Comparison of ENCODE assay signal across 8 cellular contexts in the genomic region with DNA sequence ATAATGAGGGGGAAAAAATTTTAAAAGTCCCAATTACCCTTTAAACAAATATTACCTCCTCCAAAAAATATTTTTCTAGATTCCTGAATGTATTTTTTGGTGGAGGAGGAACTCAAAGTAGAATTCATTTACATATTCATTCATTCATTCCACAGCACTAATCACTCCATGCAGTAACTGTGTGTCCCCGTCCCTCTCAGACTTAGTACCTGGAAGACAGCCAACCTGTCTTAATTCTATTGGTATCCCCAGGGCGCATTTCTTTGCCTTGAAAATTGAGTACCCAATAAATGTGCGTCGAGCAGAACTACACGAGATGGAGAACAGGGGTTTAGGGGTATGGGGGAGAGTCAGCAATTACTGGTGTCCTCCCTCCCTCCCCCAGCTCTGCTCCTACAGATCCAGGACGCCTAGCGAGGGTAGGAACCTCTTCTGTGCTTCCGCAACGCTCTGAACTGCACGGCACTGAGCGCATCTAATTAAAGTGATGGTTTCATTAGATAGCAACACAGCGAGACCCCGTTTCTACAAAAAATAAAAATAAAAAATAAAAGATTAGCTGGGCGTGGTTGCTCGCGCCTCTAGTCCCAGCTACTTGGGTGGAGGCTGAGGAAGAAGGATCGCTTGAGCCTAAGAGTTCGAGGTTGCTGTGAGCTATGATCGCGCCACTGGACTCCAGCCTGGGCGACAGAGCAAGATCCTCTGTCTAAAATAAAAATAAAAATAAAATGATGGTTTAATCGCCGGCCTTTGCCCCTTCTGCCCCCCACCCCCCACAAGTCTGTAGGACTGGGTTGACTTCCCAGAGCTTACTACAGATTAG. TPM values are rescaled to one million over a fixed set of nuclear protein-coding genes. Genes with fewer than 3 reads are reported as not detected.
DNase-seq lines count a peak whose midpoint lies in the region; ATAC-seq and TF ChIP-seq lines count a peak whose summit lies in the region.

No MANE protein-coding gene starts in this region.

- no peaks in the 10 kb centered on the region for H3K27me3 ChIP-seq in BE2C

- H3K4me1 ChIP-seq in BE2C = peaks cover 3% of the 10 kb centered on the region

- no peaks in the 10 kb centered on the region for H3K36me3 ChIP-seq in BE2C

- H3K4me1 Mint-ChIP-seq in activated T-helper 1 cell treated with anti-CD3 and anti-CD28 coated beads, Interleukin-12 subunit alpha, Interleukin-12 subunit beta, Interleukin-2, Interleukin-4 antibody, amounts not matched to agents 30 ng/mL and 10 ng/mL and 1 ng/mL, durations not matched to agents 14 hours and 24 hours and 36 hours (ENCODE audit: low read depth) = peaks cover 24% of the 10 kb centered on the region
- peaks cover 13% of the 10 kb centered on the region for H3K4me1 Mint-ChIP-seq in memory B cell

- H3K9me3 ChIP-seq in BE2C = no peaks in the 10 kb centered on the region

- H3K27me3 Mint-ChIP-seq in activated T-helper 1 cell treated with anti-CD3 and anti-CD28 coated beads, Interleukin-12 subunit alpha, Interleukin-12 subunit beta, Interleukin-2, Interleukin-4 antibody, amounts not matched to agents 30 ng/mL and 10 ng/mL and 1 ng/mL, durations not matched to agents 14 hours and 24 hours and 36 hours (ENCODE audit: insufficient read depth) = no peaks in the 10 kb centered on the region
- H3K27me3 Mint-ChIP-seq in memory B cell = no peaks in the 10 kb centered on the region

- H3K36me3 Mint-ChIP-seq in activated T-helper 1 cell treated with anti-CD3 and anti-CD28 coated beads, Interleukin-12 subunit alpha, Interleukin-12 subunit beta, Interleukin-2, Interleukin-4 antibody, amounts not matched to agents 30 ng/mL and 10 ng/mL and 1 ng/mL, durations not matched to agents 14 hours and 24 hours and 36 hours (ENCODE audit: low read depth) = peaks cover 2% of the 10 kb centered on the region
- no peaks in the 10 kb centered on the region for H3K36me3 Mint-ChIP-seq in memory B cell

- TF ChIP-seq CTCF in BE2C (IDR thresholded peaks at IDR 0.05; ENCODE audit: low read depth, low read length) (no peak), HFF-Myc (IDR thresholded peaks at IDR 0.05; ENCODE audit: low read depth, low read length, missing control alignments) (no peak)

- no peak overlapping the region for H3K27ac Mint-ChIP-seq in activated T-helper 1 cell treated with anti-CD3 and anti-CD28 coated beads, Interleukin-12 subunit alpha, Interleukin-12 subunit beta, Interleukin-2, Interleukin-4 antibody, amounts not matched to agents 30 ng/mL and 10 ng/mL and 1 ng/mL, durations not matched to agents 14 hours and 24 hours and 36 hours
- H3K27ac Mint-ChIP-seq in memory B cell = no peak overlapping the region

- peak overlapping the region; percentile 80 for H3K4me3 ChIP-seq in BE2C (ENCODE audit: low read depth, low read length)
- H3K4me3 ChIP-seq in HFF-Myc (replicated peaks; ENCODE audit: low read depth, low read length) = peak overlapping the region; percentile 55

- intact Hi-C loops in activated T-helper 1 cell treated with anti-CD3 and anti-CD28 coated beads, Interleukin-12 subunit alpha, Interleukin-12 subunit beta, Interleukin-2, Interleukin-4 antibody, amounts not matched to agents 30 ng/mL and 10 ng/mL and 1 ng/mL, durations not matched to agents 14 hours and 24 hours and 36 hours (cut with micrococcal nuclease) = no loop called here
- intact Hi-C loops in sciatic nerve (cut with DNase I) = no loop called here

- H3K4me3 Mint-ChIP-seq in activated T-helper 1 cell treated with anti-CD3 and anti-CD28 coated beads, Interleukin-12 subunit alpha, Interleukin-12 subunit beta, Interleukin-2, Interleukin-4 antibody, amounts not matched to agents 30 ng/mL and 10 ng/mL and 1 ng/mL, durations not matched to agents 14 hours and 24 hours and 36 hours = peak overlapping the region; percentile 81
- peak overlapping the region; percentile 82 for H3K4me3 Mint-ChIP-seq in memory B cell

- H3K9me3 Mint-ChIP-seq in activated T-helper 1 cell treated with anti-CD3 and anti-CD28 coated beads, Interleukin-12 subunit alpha, Interleukin-12 subunit beta, Interleukin-2, Interleukin-4 antibody, amounts not matched to agents 30 ng/mL and 10 ng/mL and 1 ng/mL, durations not matched to agents 14 hours and 24 hours and 36 hours = no peaks in the 10 kb centered on the region
- no peaks in the 10 kb centered on the region for H3K9me3 Mint-ChIP-seq in memory B cell

- peak; percentile 19 for DNase-seq in BE2C
- DNase-seq in HFF-Myc (ENCODE audit: extremely low read depth, low read depth) = no peak
- no peak for DNase-seq in activated T-helper 1 cell treated with anti-CD3 and anti-CD28 coated beads, Interleukin-12 subunit alpha, Interleukin-12 subunit beta, Interleukin-2, Interleukin-4 antibody, amounts not matched to agents 30 ng/mL and 10 ng/mL and 1 ng/mL, durations not matched to agents 14 hours and 24 hours and 36 hours (ENCODE audit: low spot score)
- no peak for DNase-seq in memory B cell (ENCODE audit: low spot score in 2 of 2)
- DNase-seq in sciatic nerve (ENCODE audit: low spot score) = no peak

- no peak for ATAC-seq in memory B cell (ENCODE audit: low read depth)
- ATAC-seq in sciatic nerve = no peak
- ATAC-seq in HG03565 (IDR thresholded peaks at IDR 0.05; ENCODE audit: unreplicated experiment) = no peak
- no peak for ATAC-seq in GM18873 (IDR thresholded peaks at IDR 0.05; ENCODE audit: low FRiP score, unreplicated experiment)
- no peak for ATAC-seq in GM21526 (IDR thresholded peaks at IDR 0.05; ENCODE audit: low FRiP score, unreplicated experiment)

RNA-seq across cellular contexts. Expression of a gene that starts 0.7 kb away (rescaled TPM):
- polyA plus RNA-seq in BE2C (2012; ENCODE audit: insufficient read depth, insufficient read length, low read depth) = 11.0 TPM
- total RNA-seq in activated T-helper 1 cell treated with anti-CD3 and anti-CD28 coated beads, Interleukin-12 subunit alpha, Interleukin-12 subunit beta, Interleukin-2, Interleukin-4 antibody, amounts not matched to agents 30 ng/mL and 10 ng/mL and 1 ng/mL, durations not matched to agents 14 hours and 24 hours and 36 hours = 0.47 and 0.71 TPM in 2 replicates
- 11.1 TPM for total RNA-seq in sciatic nerve

RNA-seq across cellular contexts. Expression of a gene that starts 1.7 kb away (rescaled TPM):
- 11.6 TPM for polyA plus RNA-seq in BE2C (2012; ENCODE audit: insufficient read depth, insufficient read length, low read depth)
- 21.9 and 23.1 TPM in 2 replicates for total RNA-seq in activated T-helper 1 cell treated with anti-CD3 and anti-CD28 coated beads, Interleukin-12 subunit alpha, Interleukin-12 subunit beta, Interleukin-2, Interleukin-4 antibody, amounts not matched to agents 30 ng/mL and 10 ng/mL and 1 ng/mL, durations not matched to agents 14 hours and 24 hours and 36 hours
- total RNA-seq in sciatic nerve = 11.8 TPM

RNA-seq across cellular contexts. Expression of a gene that starts 27.3 kb away (rescaled TPM):
- polyA plus RNA-seq in BE2C (2012; ENCODE audit: insufficient read depth, insufficient read length, low read depth) = 249 TPM
- total RNA-seq in activated T-helper 1 cell treated with anti-CD3 and anti-CD28 coated beads, Interleukin-12 subunit alpha, Interleukin-12 subunit beta, Interleukin-2, Interleukin-4 antibody, amounts not matched to agents 30 ng/mL and 10 ng/mL and 1 ng/mL, durations not matched to agents 14 hours and 24 hours and 36 hours = 128 and 145 TPM in 2 replicates
- 62.5 TPM for total RNA-seq in sciatic nerve

RNA-seq across cellular contexts. Expression of a gene that starts 35.8 kb away (rescaled TPM):
- 63.8 TPM for polyA plus RNA-seq in BE2C (2012; ENCODE audit: insufficient read depth, insufficient read length, low read depth)
- total RNA-seq in activated T-helper 1 cell treated with anti-CD3 and anti-CD28 coated beads, Interleukin-12 subunit alpha, Interleukin-12 subunit beta, Interleukin-2, Interleukin-4 antibody, amounts not matched to agents 30 ng/mL and 10 ng/mL and 1 ng/mL, durations not matched to agents 14 hours and 24 hours and 36 hours = 0.70 and 0.96 TPM in 2 replicates
- 25.3 TPM for total RNA-seq in sciatic nerve

RNA-seq across cellular contexts. Expression of a gene that starts 39.0 kb away (rescaled TPM):
- polyA plus RNA-seq in BE2C (2012; ENCODE audit: insufficient read depth, insufficient read length, low read depth) = 4.2 TPM
- 0.12 TPM in 1 of 2 replicates, not detected in the other for total RNA-seq in activated T-helper 1 cell treated with anti-CD3 and anti-CD28 coated beads, Interleukin-12 subunit alpha, Interleukin-12 subunit beta, Interleukin-2, Interleukin-4 antibody, amounts not matched to agents 30 ng/mL and 10 ng/mL and 1 ng/mL, durations not matched to agents 14 hours and 24 hours and 36 hours
- 0.67 TPM for total RNA-seq in sciatic nerve
